In the genomic region with DNA sequence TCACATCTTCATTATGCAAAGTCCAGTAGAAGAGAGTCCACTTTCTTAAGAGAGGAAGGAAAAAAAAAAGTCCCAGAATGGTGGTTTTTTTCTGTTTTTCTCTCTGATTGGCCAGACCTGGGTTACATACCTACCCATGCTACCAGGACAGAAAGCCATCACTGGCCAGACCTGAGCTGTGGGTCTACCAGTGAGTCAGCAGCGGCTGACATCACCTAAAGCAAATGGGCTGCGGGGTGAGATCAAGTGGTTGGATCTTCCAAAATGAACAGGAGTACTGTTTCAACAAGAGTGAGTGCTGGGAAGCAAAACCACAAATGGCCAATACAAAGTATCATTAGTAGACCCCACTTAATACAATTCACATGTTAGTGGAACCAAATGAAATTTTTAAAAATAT, we compare ENCODE assay signal across 10 cellular contexts. TPM values are rescaled to one million over a fixed set of nuclear protein-coding genes. Genes with fewer than 3 reads are reported as not detected.
DNase-seq lines count a peak whose midpoint lies in the region; ATAC-seq and TF ChIP-seq lines count a peak whose summit lies in the region.
"Had no signal": no experiment of that assay in that cellular context is flagged by ENCODE, and none has a peak within 500 bp of the region (broad histone marks: within the 10 kb centered on the region; RNA-seq: fewer than 3 reads in every experiment).

No MANE protein-coding gene starts in this region.

- H3K79me1 ChIP-seq in trophoblast cell (ENCODE audit: low read length), result peaks cover 6% of the 10 kb centered on the region

- H3K36me3 Mint-ChIP-seq in endodermal cell (ENCODE audit: low read depth), result no peaks in the 10 kb centered on the region

- H4K8ac ChIP-seq in trophoblast cell (ENCODE audit: low read depth, low read length), result no peak overlapping the region

- 58 to 60% methylated on average over 1 to 2 of the region's 2 CpGs for WGBS in endodermal cell (ENCODE audit: insufficient coverage in 1 of 2, insufficient read length in 1 of 2), 2 experiments
- no CpG with 5 or more reads among the region's 2 CpGs for WGBS in trophoblast cell (ENCODE audit: extremely low coverage, insufficient coverage, insufficient read length)

- H4K12ac ChIP-seq in trophoblast cell (ENCODE audit: low read depth, low read length), result no peak overlapping the region

- H2AK5ac ChIP-seq in trophoblast cell (ENCODE audit: low read length), result no peak overlapping the region

- H3K18ac ChIP-seq in trophoblast cell (ENCODE audit: low read length), result no peak overlapping the region

- ATAC-seq in mucosa of descending colon (no peak), left lobe of liver (no peak)

- H3K14ac ChIP-seq in trophoblast cell (ENCODE audit: low read length), result no peak overlapping the region

- H3K27ac Mint-ChIP-seq in endodermal cell, result no peak overlapping the region

- H4K91ac ChIP-seq in trophoblast cell (ENCODE audit: low read depth, low read length), result no peak overlapping the region

- no peak overlapping the region for H3K4me2 ChIP-seq in trophoblast cell (ENCODE audit: low read length)

- no peaks in the 10 kb centered on the region for H3K9me3 ChIP-seq in endodermal cell (ENCODE audit: control insufficient read depth, low read length)
- no peaks in the 10 kb centered on the region for H3K9me3 ChIP-seq in trophoblast cell (ENCODE audit: insufficient read depth, low read depth, low read length)
- H3K9me3 ChIP-seq in mucosa of descending colon, result no peaks in the 10 kb centered on the region

- no peak overlapping the region for H3K27ac ChIP-seq in endodermal cell (ENCODE audit: low read depth, low read length)
- H3K27ac ChIP-seq in trophoblast cell (ENCODE audit: low read depth, low read length), result no peak overlapping the region

- peak overlapping the region; percentile 52 for H3K4me3 Mint-ChIP-seq in endodermal cell

- no peak overlapping the region for H2BK120ac ChIP-seq in trophoblast cell (ENCODE audit: insufficient read depth, low read length, poor library complexity)

- H3K4ac ChIP-seq in trophoblast cell (ENCODE audit: low read depth, low read length), result no peak overlapping the region

- H2AFZ ChIP-seq in trophoblast cell (ENCODE audit: insufficient read depth, low read length, poor library complexity), result no peak overlapping the region

- no peaks in the 10 kb centered on the region for H3K36me3 ChIP-seq in endodermal cell (ENCODE audit: control insufficient read depth, insufficient read depth, low read length)
- H3K36me3 ChIP-seq in trophoblast cell (ENCODE audit: control insufficient read depth in 1 of 2, insufficient read depth in 2 of 2, low read length in 2 of 2), result no peaks in the 10 kb centered on the region
- H3K36me3 ChIP-seq in mucosa of descending colon (ENCODE audit: low read depth), result no peaks in the 10 kb centered on the region

- DNase-seq in NCI-H1105 treated with DMSO at 0.1 percent for 48 hours (lab: John Stamatoyannopoulos, UW) (peak; percentile 26), NCI-H1105 (lab: John Stamatoyannopoulos, UW) (no peak), NCI-H2227 (lab: John Stamatoyannopoulos, UW; ENCODE audit: unreplicated experiment) (peak; percentile 70), endodermal cell (peak; percentile 64), trophoblast cell (peak; percentile 66 to 71), mucosa of descending colon (no peak), left lobe of liver (ENCODE audit: low spot score) (no peak), activated gamma-delta T cell treated with Interleukin-2 at 50 U/mL for 16 hours (no peak)
- DNase-seq: activated naive CD4-positive, alpha-beta T cell had no signal

- intact Hi-C loops in mucosa of descending colon (cut with DNase I, micrococcal nuclease), result no loop called here

- H2BK12ac ChIP-seq in trophoblast cell (ENCODE audit: low read length), result no peak overlapping the region

- H3K27me3 Mint-ChIP-seq in endodermal cell (ENCODE audit: insufficient read depth), result peaks cover 23% of the 10 kb centered on the region

- H3K4me1 Mint-ChIP-seq in endodermal cell, result no peaks in the 10 kb centered on the region

- TF ChIP-seq CTCF in endodermal cell (conservative IDR thresholded peaks at IDR 0.05) (no peak), mucosa of descending colon (IDR thresholded peaks at IDR 0.05) (no peak)

- H3K9me3 Mint-ChIP-seq in endodermal cell, result no peaks in the 10 kb centered on the region

- H3K4me1 ChIP-seq in endodermal cell (ENCODE audit: control insufficient read depth, insufficient read depth, low read length) (no peaks in the 10 kb centered on the region), trophoblast cell (ENCODE audit: control insufficient read depth in 1 of 2, insufficient read depth in 2 of 2, low read length in 2 of 2) (peaks cover 0 to 3% of the 10 kb centered on the region in 2 experiments), mucosa of descending colon (ENCODE audit: low read depth) (no peaks in the 10 kb centered on the region)

- H3K23ac ChIP-seq in trophoblast cell (ENCODE audit: low read length), result no peak overlapping the region

- H3K27me3 ChIP-seq in endodermal cell (ENCODE audit: control insufficient read depth, insufficient read depth, low read length, poor library complexity, severe bottlenecking) (peaks cover 17% of the 10 kb centered on the region), trophoblast cell (ENCODE audit: insufficient read depth, low read length) (no peaks in the 10 kb centered on the region)

- H3K9ac ChIP-seq in endodermal cell (ENCODE audit: extremely low read depth, low read length, poor library complexity, severe bottlenecking), result no peak overlapping the region
- no peak overlapping the region for H3K9ac ChIP-seq in trophoblast cell (ENCODE audit: low read length)

- peak overlapping the region; percentile 69 for H3K4me3 ChIP-seq in endodermal cell (ENCODE audit: low read length)
- H3K4me3 ChIP-seq in trophoblast cell (ENCODE audit: low read depth, low read length), result no peak overlapping the region
- H3K4me3 ChIP-seq in mucosa of descending colon, result no peak overlapping the region

- H2BK5ac ChIP-seq in trophoblast cell (ENCODE audit: low read depth, low read length, poor library complexity), result no peak overlapping the region

- peaks cover 2% of the 10 kb centered on the region for H3K79me2 ChIP-seq in trophoblast cell (ENCODE audit: control insufficient read depth, insufficient read depth, low read length, poor library complexity)

RNA-seq across cellular contexts. Expression of a gene that starts 1.6 kb away (rescaled TPM):
- total RNA-seq in endodermal cell (under 1 TPM; 0.62 to 0.71 TPM), mucosa of descending colon (under 1 TPM; 0.09 to 0.26 (median 0.12) TPM), left lobe of liver (0.48 TPM)
- polyA plus RNA-seq in endodermal cell (2013, experiment 1 of 2), result 4.2 TPM
- 3.4 TPM for polyA plus RNA-seq in endodermal cell (2013, experiment 2 of 2)
- polyA plus RNA-seq in trophoblast cell (2013), result 0.29 and 0.30 TPM in 2 replicates
- total RNA-seq: RPMI7951 had no signal

Comparison
In these comparisons a context has a peak if more than half of its experiments do, and no peak if none do; other contexts are left out.
1. DNase-seq: peak in NCI-H1105 treated with DMSO at 0.1 percent for 48 hours (single experiment), NCI-H2227 (single experiment), endodermal cell (single experiment) and trophoblast cell (2 of 2); none in NCI-H1105 (single experiment), mucosa of descending colon (0 of 3), left lobe of liver (single experiment) and activated gamma-delta T cell treated with Interleukin-2 at 50 U/mL for 16 hours (single experiment).